ENCODE assay signal across 26 cellular contexts in the genomic region with DNA sequence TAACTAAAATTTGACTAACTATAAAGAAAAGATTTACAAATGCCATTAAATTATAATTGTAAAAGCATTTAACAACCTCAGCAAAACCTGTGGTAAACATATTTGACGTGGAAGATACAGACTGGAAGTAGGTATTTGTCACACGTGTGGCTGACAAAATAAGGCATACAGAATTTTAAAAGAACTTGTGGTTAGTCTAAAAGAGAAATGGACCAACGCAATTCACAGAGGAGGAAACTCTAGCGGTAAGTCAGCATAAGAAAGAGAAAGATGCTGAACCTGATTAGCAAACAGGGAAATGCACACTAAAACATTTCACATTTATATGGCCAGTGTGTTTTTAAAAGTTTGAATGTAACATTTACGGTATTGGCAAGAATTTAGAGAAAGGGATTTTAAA. TPM values are rescaled to one million over a fixed set of nuclear protein-coding genes. Genes with fewer than 3 reads are reported as not detected.
"Had no signal": no experiment of that assay in that cellular context is flagged by ENCODE, and none has a peak within 500 bp of the region (broad histone marks: within the 10 kb centered on the region; RNA-seq: fewer than 3 reads in every experiment).

No MANE protein-coding gene starts in this region.

- H3K36me3 ChIP-seq: brain microvascular endothelial cell, cardiac muscle cell had no signal

- FAIRE-seq: TTC549 had no signal

- H3K4me3 Mint-ChIP-seq: activated B cell treated with CpG ODN at 0.5 μM for 24 hours; activated CD4-positive, alpha-beta T cell treated with anti-CD3 and anti-CD28 coated beads, Interleukin-2, amount 10 ng/mL, durations not matched to agents 24 days and 14 days; activated naive CD4-positive, alpha-beta T cell treated with anti-CD3 and anti-CD28 coated beads for 36 hours; activated naive CD8-positive, alpha-beta T cell; activated T-helper 17 cell treated with anti-CD3 and anti-CD28 coated beads, Interleukin-2, amount 50 U/mL, for 72 hours; T-cell had no signal

- H3K9me3 Mint-ChIP-seq: activated B cell treated with CpG ODN at 0.5 μM for 24 hours; activated CD4-positive, alpha-beta T cell treated with anti-CD3 and anti-CD28 coated beads, Interleukin-2, amount 10 ng/mL, durations not matched to agents 24 days and 14 days; activated naive CD4-positive, alpha-beta T cell treated with anti-CD3 and anti-CD28 coated beads for 36 hours; activated T-helper 17 cell treated with anti-CD3 and anti-CD28 coated beads, Interleukin-2, amount 50 U/mL, for 72 hours; T-cell had no signal

- H3K4me1 Mint-ChIP-seq: activated CD4-positive, alpha-beta T cell treated with anti-CD3 and anti-CD28 coated beads, Interleukin-2, amount 10 ng/mL, durations not matched to agents 24 days and 14 days; activated T-helper 17 cell treated with anti-CD3 and anti-CD28 coated beads, Interleukin-2, amount 50 U/mL, for 72 hours had no signal

- DNase-seq: activated B cell treated with CpG ODN at 0.5 μM for 24 hours; activated CD4-positive, alpha-beta T cell treated with anti-CD3 and anti-CD28 coated beads for 1 hour; activated CD4-positive, alpha-beta T cell treated with anti-CD3 and anti-CD28 coated beads, Interleukin-2, amount 10 ng/mL, durations not matched to agents 24 days and 14 days; activated CD4-positive, alpha-beta T cell treated with anti-CD3 and anti-CD28 coated beads, Interleukin-2, amount 50 U/mL, for 48 hours; activated gamma-delta T cell; activated naive CD4-positive, alpha-beta T cell treated with anti-CD3 and anti-CD28 coated beads for 36 hours; activated T-cell treated with anti-CD3 and anti-CD28 coated beads for 4 hours; activated T-cell treated with anti-CD3 and anti-CD28 coated beads, Interleukin-2, amount 50 U/mL, for 48 hours; amygdala; brain microvascular endothelial cell; NCI-H1105 treated with DMSO at 0.1 percent for 48 hours; NCI-H1436 treated with DMSO at 0.1 percent for 48 hours; NCI-H187; NCI-H2081; NCI-H510A treated with DMSO at 0.1 percent for 48 hours; NCI-H69; SIG-M5; T-cell; T1000 had no signal

- H3K27ac ChIP-seq: brain microvascular endothelial cell, cardiac muscle cell had no signal

- H3K27me3 ChIP-seq: brain microvascular endothelial cell, cardiac muscle cell had no signal

- H3K36me3 Mint-ChIP-seq: activated naive CD8-positive, alpha-beta T cell; T-cell had no signal

- H3K4me3 ChIP-seq: cardiac muscle cell had no signal

- H3K27ac Mint-ChIP-seq: activated B cell treated with CpG ODN at 0.5 μM for 24 hours; activated CD4-positive, alpha-beta T cell treated with anti-CD3 and anti-CD28 coated beads, Interleukin-2, amount 10 ng/mL, durations not matched to agents 24 days and 14 days; activated naive CD4-positive, alpha-beta T cell treated with anti-CD3 and anti-CD28 coated beads for 36 hours; activated naive CD8-positive, alpha-beta T cell; activated T-helper 17 cell treated with anti-CD3 and anti-CD28 coated beads, Interleukin-2, amount 50 U/mL, for 72 hours; T-cell had no signal

- ATAC-seq: activated T-helper 17 cell treated with anti-CD3 and anti-CD28 coated beads, Interleukin-2, amount 50 U/mL, for 72 hours; T-cell had no signal

RNA-seq across cellular contexts. Expression of gene KCNH8, which starts 35.3 kb away (rescaled TPM):
- total RNA-seq: activated CD4-positive, alpha-beta T cell treated with anti-CD3 and anti-CD28 coated beads, Interleukin-2, amount 10 ng/mL, durations not matched to agents 24 days and 14 days; activated naive CD4-positive, alpha-beta T cell treated with anti-CD3 and anti-CD28 coated beads for 36 hours; activated T-helper 17 cell treated with anti-CD3 and anti-CD28 coated beads, Interleukin-2, amount 50 U/mL, for 72 hours; LHCN-M2; MCF 10A; RPMI7951 had no signal
